In the genomic region with DNA sequence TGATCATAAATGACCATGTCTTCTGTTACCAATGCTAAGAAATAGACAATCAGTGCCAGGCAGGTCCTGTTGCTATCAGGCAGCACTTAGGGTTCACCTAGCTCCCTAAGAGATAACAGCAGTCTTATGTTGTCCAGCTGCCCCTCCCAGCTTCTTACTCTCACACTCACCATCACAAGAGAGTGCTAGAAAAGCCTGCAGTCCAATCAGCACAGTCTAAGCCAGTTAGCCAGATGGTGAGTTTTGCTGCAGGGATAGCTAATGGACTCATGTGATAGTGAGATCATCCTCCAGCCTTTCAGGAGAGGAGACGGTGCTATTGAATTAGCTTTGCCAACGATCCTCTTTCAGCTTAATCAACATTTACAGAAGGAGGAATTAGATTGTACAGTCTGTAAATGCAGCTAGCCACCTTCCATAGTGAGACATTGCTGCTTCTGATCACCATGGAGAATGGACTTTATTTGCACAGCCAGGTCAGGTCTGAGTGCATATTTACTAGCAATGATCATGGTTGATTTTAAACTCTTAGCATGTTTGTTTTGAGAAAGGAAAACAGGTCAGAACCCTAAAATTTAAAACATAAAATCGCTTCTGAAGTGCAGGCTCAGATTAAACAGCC, we compare ENCODE assay signal across 1 cellular context.
TF ChIP-seq lines count a peak whose summit lies in the region.

No MANE protein-coding gene starts in this region.

TF ChIP-seq in H1, 55 proteins besides CTCF, POLR2A, EP300 and RAD21 (continued from another document):
- TF ChIP-seq, protein P1, sequence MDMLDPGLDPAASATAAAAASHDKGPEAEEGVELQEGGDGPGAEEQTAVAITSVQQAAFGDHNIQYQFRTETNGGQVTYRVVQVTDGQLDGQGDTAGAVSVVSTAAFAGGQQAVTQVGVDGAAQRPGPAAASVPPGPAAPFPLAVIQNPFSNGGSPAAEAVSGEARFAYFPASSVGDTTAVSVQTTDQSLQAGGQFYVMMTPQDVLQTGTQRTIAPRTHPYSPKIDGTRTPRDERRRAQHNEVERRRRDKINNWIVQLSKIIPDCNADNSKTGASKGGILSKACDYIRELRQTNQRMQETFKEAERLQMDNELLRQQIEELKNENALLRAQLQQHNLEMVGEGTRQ (IDR thresholded peaks at IDR 0.05; ENCODE audit: low read length) = no peak
- no peak for TF ChIP-seq HDAC2 (IDR thresholded peaks at IDR 0.05; ENCODE audit: borderline replicate concordance in 1 of 2, low read depth in 2 of 2, low read length in 2 of 2)
- no peak for TF ChIP-seq FOSL1 (IDR thresholded peaks at IDR 0.05; ENCODE audit: insufficient read depth, low read depth, low read length)
